Comparison of ENCODE assay signal across 22 cellular contexts in the genomic region with DNA sequence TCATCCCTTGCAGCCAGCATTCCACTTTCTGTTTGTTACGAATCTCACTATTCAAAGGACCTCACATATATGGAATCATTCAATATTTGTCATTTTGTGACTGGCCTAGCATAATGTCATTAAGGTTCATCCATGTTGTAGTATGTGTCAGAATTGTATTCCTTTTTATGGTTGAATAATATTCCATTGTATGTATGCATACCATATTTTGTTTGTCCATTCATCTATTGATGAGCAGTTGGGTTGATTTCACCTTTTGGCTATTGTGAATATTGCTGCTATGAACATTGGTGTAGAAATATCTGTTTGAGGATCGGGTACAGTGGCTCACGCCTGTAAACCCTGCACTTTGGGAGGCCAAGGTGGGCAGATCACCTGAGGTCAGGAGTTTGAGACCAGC. TPM values are rescaled to one million over a fixed set of nuclear protein-coding genes. Genes with fewer than 3 reads are reported as not detected.
A peak's percentile ranks its signal among the peaks of the same experiment; 100 is the strongest.
DNase-seq lines count a peak whose midpoint lies in the region; ATAC-seq, FAIRE-seq and TF ChIP-seq lines count a peak whose summit lies in the region.
"Had no signal": no experiment of that assay in that cellular context is flagged by ENCODE, and none has a peak within 500 bp of the region (broad histone marks: within the 10 kb centered on the region; RNA-seq: fewer than 3 reads in every experiment).

No MANE protein-coding gene starts in this region.

- H3K4me1 ChIP-seq in H1 (replicated peaks in 1 of 4; ENCODE audit: control insufficient read depth in 3 of 4, insufficient read depth in 4 of 4, low read length in 3 of 4) = no peaks in the 10 kb centered on the region; a peak in 1 of 7 replicates
- H3K4me1 ChIP-seq in breast epithelium = no peaks in the 10 kb centered on the region
- H3K4me1 ChIP-seq: BE2C, Caco-2 had no signal

- H3K79me2 ChIP-seq in H1 (ENCODE audit: control insufficient read depth in 1 of 2, insufficient read depth in 2 of 2, low read length in 2 of 2) = peaks cover 0 to 69% of the 10 kb centered on the region in 2 experiments; a peak in 2 of 4 replicates

- POLR2A ChIA-PET in H1 (lab: Charles Lee; ENCODE audit: partially characterized antibody) = interaction anchor here (1.0 kb wide), 1 partner anchor 11 kb away, joined by 3 read pairs; no protein-coding TSS in a partner anchor

- H4K5ac ChIP-seq in H1 (ENCODE audit: insufficient read length, low read depth, low read length) = no peak overlapping the region

- no peak overlapping the region for H2BK5ac ChIP-seq in H1 (ENCODE audit: low read depth, low read length)

- no peak for TF ChIP-seq POLR2A in GM12891 (IDR thresholded peaks at IDR 0.05; ENCODE audit: low read depth, low read length)
- no peak for TF ChIP-seq POLR2A in H54 (IDR thresholded peaks at IDR 0.05; ENCODE audit: low read depth, low read length)
- no peak for TF ChIP-seq POLR2A in H1 (IDR thresholded peaks at IDR 0.05; ENCODE audit: control extremely low read depth in 1 of 2, low read depth in 2 of 2, low read length in 2 of 2)
- TF ChIP-seq POLR2A in breast epithelium (IDR thresholded peaks at IDR 0.05) = no peak

- no peaks in the 10 kb centered on the region for H3K27me3 ChIP-seq in H1 (replicated peaks in 1 of 4; ENCODE audit: control insufficient read depth in 3 of 4, extremely low read depth in 1 of 4, insufficient read depth in 3 of 4, low read length in 3 of 4)
- no peaks in the 10 kb centered on the region for H3K27me3 ChIP-seq in breast epithelium
- H3K27me3 ChIP-seq: BE2C, BLaER1 had no signal

- no peak overlapping the region for H2BK15ac ChIP-seq in H1 (ENCODE audit: low read length)

- no peak overlapping the region for H2BK120ac ChIP-seq in H1 (replicated peaks; ENCODE audit: low read depth, low read length)

- intact Hi-C loops in breast epithelium (cut with DNase I; ENCODE audit: low total_unique reads) = no loop called here

- no peak overlapping the region for H3K4me3 ChIP-seq in H1 (ENCODE audit: extremely low read depth in 1 of 4, insufficient read depth in 2 of 4, low read depth in 3 of 4, low read length in 4 of 4)
- no peak overlapping the region for H3K4me3 ChIP-seq in breast epithelium
- H3K4me3 ChIP-seq: BLaER1 had no signal

- no peaks in the 10 kb centered on the region for H3K23me2 ChIP-seq in H1 (ENCODE audit: low read depth, low read length)

- no peak overlapping the region for H3K4me2 ChIP-seq in H1 (ENCODE audit: insufficient read depth in 1 of 2, low read depth in 2 of 2, low read length in 2 of 2)
- H3K4me2 ChIP-seq: BLaER1 had no signal

- H2AFZ ChIP-seq in H1 (ENCODE audit: low read length) = no peak overlapping the region

- H3K14ac ChIP-seq in H1 (ENCODE audit: insufficient read length) = no peak overlapping the region

- no peak for TF ChIP-seq RAD21 in H1 (IDR thresholded peaks at IDR 0.05 in 1 of 2, conservative IDR thresholded peaks at IDR 0.05 in 1 of 2; ENCODE audit: low read depth in 2 of 2, low read length in 2 of 2)

- H3K4ac ChIP-seq in H1 (replicated peaks; ENCODE audit: insufficient read length, low read depth, low read length) = no peak overlapping the region

- DNase-seq in GM12891 (ENCODE audit: insufficient read length, low spot score) (no peak), H54 (ENCODE audit: insufficient read length, low spot score) (no peak), H1 (ENCODE audit: low read depth in 1 of 2, low spot score in 2 of 2) (no peak), breast epithelium (ENCODE audit: low spot score in 2 of 2) (no peak)
- no peak for DNase-seq in stimulated activated naive CD4-positive, alpha-beta T cell treated with Interleukin-2 at 50 U/mL for 16 hours (lab: John Stamatoyannopoulos, UW)
- DNase-seq: 8988T; ACHN; BE2C; Caco-2; Calu3; CD4-positive, alpha-beta T cell; CD8-positive, alpha-beta T cell; DMS79 treated with DMSO at 0.1 percent for 48 hours; GF-D8 had no signal

- no peak overlapping the region for H4K8ac ChIP-seq in H1 (ENCODE audit: extremely low read depth, insufficient read depth, low read length)

- H3K27ac ChIP-seq in H1 (ENCODE audit: low read depth, low read length) (no peak overlapping the region), breast epithelium (no peak overlapping the region)
- H3K27ac ChIP-seq: BLaER1, C4-2B had no signal

- FAIRE-seq in GM12891 (lab: Jason Lieb, UNC) = peak; percentile 13
- peak; percentile 27 for FAIRE-seq in H54 (lab: Jason Lieb, UNC)
- no peak for FAIRE-seq in H1 (lab: Jason Lieb, UNC)
- FAIRE-seq: A204.1, D721Med, G401.6, GM12892, GM19239 had no signal

- 92% methylated on average over 3 of the region's 3 CpGs; no CpG with 5 or more reads in 1 of the 2 experiments for WGBS in H1 (ENCODE audit: extremely low coverage in 1 of 2, insufficient coverage in 1 of 2, insufficient read length in 1 of 2, insufficient replicate concordance in 2 of 2, low coverage in 1 of 2, low lambda C conversion rate in 2 of 2, missing lambda C conversion rate in 1 of 2), 2 experiments

- ATAC-seq in GM18502 (IDR thresholded peaks at IDR 0.05; ENCODE audit: poor library complexity, unreplicated experiment) = no peak
- ATAC-seq: CD8-positive, alpha-beta T cell had no signal

- H2BK12ac ChIP-seq in H1 (ENCODE audit: low read depth, low read length) = no peak overlapping the region

- no peak overlapping the region for H2BK20ac ChIP-seq in H1 (ENCODE audit: low read length)

- TF ChIP-seq CTCF in H1 (IDR thresholded peaks at IDR 0.05; ENCODE audit: control extremely low read depth in 1 of 3, insufficient read depth in 1 of 3, low read depth in 1 of 3, low read length in 3 of 3) = no peak
- no peak for TF ChIP-seq CTCF in breast epithelium (IDR thresholded peaks at IDR 0.05)

- no peak overlapping the region for H3K23ac ChIP-seq in H1 (ENCODE audit: insufficient read length)

- H3K9me3 ChIP-seq in H1 (ENCODE audit: insufficient read depth in 2 of 2, low read depth in 1 of 2, low read length in 1 of 2) (no peaks in the 10 kb centered on the region), breast epithelium (no peaks in the 10 kb centered on the region)
- H3K9me3 ChIP-seq: BE2C, Caco-2 had no signal

- H2AK5ac ChIP-seq in H1 (ENCODE audit: low read depth, low read length) = no peak overlapping the region

- CTCF ChIA-PET in H1 (lab: Charles Lee; ENCODE audit: partially characterized antibody) = interaction anchor here (1.0 kb wide), 1 partner anchor 12 kb away, joined by 3 read pairs; no protein-coding TSS in a partner anchor

- peak overlapping the region; percentile 69 for H3K56ac ChIP-seq in H1 (replicated peaks; ENCODE audit: insufficient read length, low read depth, low read length)

- H3K79me1 ChIP-seq in H1 (ENCODE audit: low read depth, low read length) = no peaks in the 10 kb centered on the region; the same call in none of the 2 replicates

- peaks cover 3% of the 10 kb centered on the region in 2 experiments for H4K20me1 ChIP-seq in H1 (replicated peaks in 1 of 2; ENCODE audit: control insufficient read depth in 1 of 2, insufficient read depth in 2 of 2, low read length in 2 of 2)
- H4K20me1 ChIP-seq: BLaER1 had no signal

- no peak for TF ChIP-seq EP300 in H1 (IDR thresholded peaks at IDR 0.05; ENCODE audit: borderline replicate concordance in 1 of 2, low read depth in 2 of 2, low read length in 2 of 2)

- no peak overlapping the region for H3K9ac ChIP-seq in H1 (replicated peaks in 1 of 4; ENCODE audit: extremely low read depth in 1 of 4, low read depth in 3 of 4, low read length in 3 of 4)
- H3K9ac ChIP-seq: BLaER1 had no signal

- H3K18ac ChIP-seq in H1 (ENCODE audit: extremely low read depth, low read length) = no peak overlapping the region

- H3K36me3 ChIP-seq in H1 (ENCODE audit: control insufficient read depth in 2 of 4, insufficient read depth in 4 of 4, low read length in 3 of 4) (peaks cover 0 to 2% (median 0%) of the 10 kb centered on the region in 4 experiments; a peak in 1 of 8 replicates), breast epithelium (no peaks in the 10 kb centered on the region)
- H3K36me3 ChIP-seq: BE2C had no signal

- H4K91ac ChIP-seq in H1 (replicated peaks; ENCODE audit: insufficient read length, low read length) = no peak overlapping the region

TF ChIP-seq in GM12891, 5 proteins besides CTCF, POLR2A, EP300 and RAD21:
- TF ChIP-seq PAX5 (IDR thresholded peaks at IDR 0.05; ENCODE audit: insufficient read depth, low read length, severe bottlenecking) (no peak), POLR2AphosphoS5 (IDR thresholded peaks at IDR 0.05; ENCODE audit: low read depth, low read length) (no peak), POU2F2 (IDR thresholded peaks at IDR 0.05; ENCODE audit: low read depth, low read length) (no peak), SPI1 (IDR thresholded peaks at IDR 0.05; ENCODE audit: low read depth, low read length) (no peak), TAF1 (IDR thresholded peaks at IDR 0.05; ENCODE audit: low read depth, low read length) (no peak)

TF ChIP-seq in H1, 55 proteins besides CTCF, POLR2A, EP300 and RAD21 (continues in another document):
- TF ChIP-seq KDM4A (IDR thresholded peaks at IDR 0.05; ENCODE audit: low read depth, low read length, severe bottlenecking) (no peak), NRF1 (IDR thresholded peaks at IDR 0.05; ENCODE audit: low read depth, low read length) (no peak), EGR1 (IDR thresholded peaks at IDR 0.05; ENCODE audit: borderline replicate concordance, low read depth, low read length) (no peak), JUN (IDR thresholded peaks at IDR 0.05; ENCODE audit: low read depth, low read length) (no peak), RNF2 (IDR thresholded peaks at IDR 0.05; ENCODE audit: borderline replicate concordance, low read depth, low read length, missing control alignments, poor library complexity, severe bottlenecking) (no peak), RXRA (IDR thresholded peaks at IDR 0.05; ENCODE audit: insufficient read depth, low read depth, low read length) (no peak), KDM5A (IDR thresholded peaks at IDR 0.05; ENCODE audit: low read length) (no peak), POU5F1 (IDR thresholded peaks at IDR 0.05; ENCODE audit: low read depth, low read length) (no peak), RFX5 (IDR thresholded peaks at IDR 0.05; ENCODE audit: borderline replicate concordance, low read depth, low read length) (no peak)
- TF ChIP-seq, protein P1, sequence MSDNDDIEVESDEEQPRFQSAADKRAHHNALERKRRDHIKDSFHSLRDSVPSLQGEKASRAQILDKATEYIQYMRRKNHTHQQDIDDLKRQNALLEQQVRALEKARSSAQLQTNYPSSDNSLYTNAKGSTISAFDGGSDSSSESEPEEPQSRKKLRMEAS (IDR thresholded peaks at IDR 0.05) = no peak

RNA-seq across cellular contexts. Expression of a gene that starts 35.0 kb away (rescaled TPM):
- polyA plus RNA-seq in GM12891 (2012; ENCODE audit: low read depth, missing spikeins) = 66.5 TPM
- total RNA-seq in H1 (2021; fragmentation: NEBNext Ultra II Directional; extraction: Animal tissue kit (Norgen Biotek cat#: 25700)) = 84.1 and 88.7 TPM in 2 replicates
- polyA plus RNA-seq in H1 (2011; rRNA removed) = 25.4 and 53.9 TPM in 2 replicates
- 69.0 TPM for polyA plus RNA-seq in H1 (2011; cell fraction: cytosol; rRNA removed)
- 11.2 TPM for polyA plus RNA-seq in H1 (2011; cell fraction: nucleus; rRNA removed)
- polyA plus RNA-seq in H1 (2012, experiment 1 of 2) = 77.6 to 98.5 TPM (median 85.7 TPM) in 4 replicates
- polyA plus RNA-seq in H1 (2012, experiment 2 of 2) = 10.9 TPM
- 50.5 TPM for polyA plus RNA-seq in H1 (2013, experiment 1 of 2)
- polyA plus RNA-seq in H1 (2013, experiment 2 of 2) = 51.2 TPM
- 35.7 and 51.4 TPM in 2 replicates for polyA minus RNA-seq in H1 (2011; rRNA and poly(A)+ RNA removed)
- polyA minus RNA-seq in H1 (2011; cell fraction: cytosol; rRNA and poly(A)+ RNA removed) = 37.3 TPM
- 62.2 TPM for polyA minus RNA-seq in H1 (2011; cell fraction: nucleus; rRNA and poly(A)+ RNA removed)
- total RNA-seq in breast epithelium = 10 to 100 TPM; 38.3 to 50.1 (median 38.7) TPM
